9 cellular contexts compared by ENCODE assay signal in the genomic region with DNA sequence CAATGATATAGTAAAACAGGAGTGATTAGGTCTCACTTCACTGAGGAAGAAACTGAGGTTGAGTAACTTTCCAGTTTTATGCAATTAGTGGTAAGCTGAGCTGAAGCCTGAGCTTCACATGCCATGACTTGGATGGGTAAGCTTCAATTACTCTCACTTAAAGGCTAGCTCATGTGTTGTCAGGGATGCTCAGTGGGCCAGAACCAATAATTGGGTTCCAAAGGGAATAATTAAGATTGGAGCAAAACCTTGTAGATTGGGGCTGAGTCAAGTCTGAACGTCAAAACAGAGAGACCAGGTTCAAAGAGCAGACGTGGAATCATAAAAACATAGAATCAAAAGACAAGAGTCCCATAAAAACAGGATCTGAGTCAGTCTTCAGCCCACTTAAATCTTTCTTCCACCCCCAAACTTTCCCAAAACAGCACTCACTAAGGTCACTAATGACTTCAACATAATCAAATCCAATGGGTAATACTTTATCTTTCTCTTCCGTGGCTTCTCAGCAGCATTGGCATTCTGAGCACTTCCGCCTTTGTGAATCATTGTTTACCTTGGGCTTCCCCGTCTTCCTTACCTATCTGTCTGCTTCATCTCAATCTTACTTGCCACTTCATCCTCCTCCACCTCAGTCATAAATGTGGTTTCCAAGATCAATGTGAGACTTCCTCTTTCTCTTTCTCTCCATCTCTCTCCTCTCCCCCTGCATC. TPM values are rescaled to one million over a fixed set of nuclear protein-coding genes. Genes with fewer than 3 reads are reported as not detected.
DNase-seq lines count a peak whose midpoint lies in the region; ATAC-seq and TF ChIP-seq lines count a peak whose summit lies in the region.
"Had no signal": no experiment of that assay in that cellular context is flagged by ENCODE, and none has a peak within 500 bp of the region (broad histone marks: within the 10 kb centered on the region; RNA-seq: fewer than 3 reads in every experiment).

No MANE protein-coding gene starts in this region.

- H3K27me3 Mint-ChIP-seq in activated CD4-positive, alpha-beta T cell treated with anti-CD3 and anti-CD28 coated beads, Interleukin-2, amount 10 ng/mL, durations not matched to agents 7 days and 5 days: peaks cover 5% of the 10 kb centered on the region
- no peaks in the 10 kb centered on the region for H3K27me3 Mint-ChIP-seq in chondrocyte (ENCODE audit: low read depth)

- no peak for TF ChIP-seq CTCF in chondrocyte (IDR thresholded peaks at IDR 0.05)

- WGBS in aorta, 2 donors: 67 to 69% methylated on average over 5 of the region's 5 CpGs

- H3K27ac Mint-ChIP-seq in activated CD4-positive, alpha-beta T cell treated with anti-CD3 and anti-CD28 coated beads, Interleukin-2, amount 10 ng/mL, durations not matched to agents 7 days and 5 days: peak overlapping the region; percentile 68
- no peak overlapping the region for H3K27ac Mint-ChIP-seq in chondrocyte (ENCODE audit: unreplicated experiment)

- H3K27ac ChIP-seq in aorta (ENCODE audit: low read depth in 1 of 2, low read length in 2 of 2): no peak overlapping the region
- H3K27ac ChIP-seq: skin epidermis had no signal

- POLR2A ChIA-PET in activated CD4-positive, alpha-beta T cell treated with anti-CD3 and anti-CD28 coated beads, Interleukin-2, amount 10 ng/mL, durations not matched to agents 7 days and 5 days (lab: Charles Lee): no interaction called here

- H3K9me3 Mint-ChIP-seq in activated CD4-positive, alpha-beta T cell treated with anti-CD3 and anti-CD28 coated beads, Interleukin-2, amount 10 ng/mL, durations not matched to agents 7 days and 5 days: peaks cover 3% of the 10 kb centered on the region
- no peaks in the 10 kb centered on the region for H3K9me3 Mint-ChIP-seq in chondrocyte (ENCODE audit: low read depth)

- H3K4me1 ChIP-seq in skeletal muscle satellite cell (ENCODE audit: control insufficient read depth, insufficient read depth, low read length) (peaks cover 29% of the 10 kb centered on the region), aorta (ENCODE audit: control insufficient read depth in 1 of 2, insufficient read depth in 2 of 2, low read length in 2 of 2) (no peaks in the 10 kb centered on the region)

- peak; percentile 30 for DNase-seq in activated naive CD4-positive, alpha-beta T cell treated with Interleukin-2 at 50 U/mL for 16 hours
- no peak for DNase-seq in activated naive CD4-positive, alpha-beta T cell (lab: John Stamatoyannopoulos, UW)
- DNase-seq in activated CD4-positive, alpha-beta T cell treated with anti-CD3 and anti-CD28 coated beads, Interleukin-2, amount 10 ng/mL, durations not matched to agents 7 days and 5 days: peak; percentile 33
- DNase-seq in GF-D8 (lab: John Stamatoyannopoulos, UW) (no peak), aorta (no peak), chondrocyte (ENCODE audit: low spot score) (no peak)

- peak overlapping the region; percentile 52 for H3K4me2 ChIP-seq in skeletal muscle satellite cell (ENCODE audit: low read length)

- no peaks in the 10 kb centered on the region for H3K36me3 Mint-ChIP-seq in activated CD4-positive, alpha-beta T cell treated with anti-CD3 and anti-CD28 coated beads, Interleukin-2, amount 10 ng/mL, durations not matched to agents 7 days and 5 days (ENCODE audit: low read depth)
- no peaks in the 10 kb centered on the region for H3K36me3 Mint-ChIP-seq in chondrocyte (ENCODE audit: low read depth)

- peaks cover 22% of the 10 kb centered on the region for H3K4me1 Mint-ChIP-seq in activated CD4-positive, alpha-beta T cell treated with anti-CD3 and anti-CD28 coated beads, Interleukin-2, amount 10 ng/mL, durations not matched to agents 7 days and 5 days
- peaks cover 8% of the 10 kb centered on the region for H3K4me1 Mint-ChIP-seq in chondrocyte (ENCODE audit: low read depth)

- no peak overlapping the region for H3K4me3 ChIP-seq in skeletal muscle satellite cell (ENCODE audit: low read length)
- no peak overlapping the region for H3K4me3 ChIP-seq in aorta (ENCODE audit: low read length in 2 of 2)
- H3K4me3 ChIP-seq: skin epidermis had no signal

- ATAC-seq in HG03045 (IDR thresholded peaks at IDR 0.05; ENCODE audit: unreplicated experiment): peak; percentile 67
- no peak for ATAC-seq in aorta (ENCODE audit: low FRiP score)

- no peaks in the 10 kb centered on the region for H3K36me3 ChIP-seq in skeletal muscle satellite cell (ENCODE audit: insufficient read depth, low read length)
- H3K36me3 ChIP-seq in aorta (ENCODE audit: control insufficient read depth in 1 of 2, insufficient read depth in 2 of 2, low read length in 1 of 2): no peaks in the 10 kb centered on the region

- no peaks in the 10 kb centered on the region for H3K9me3 ChIP-seq in skeletal muscle satellite cell (replicated peaks; ENCODE audit: low read length)
- H3K9me3 ChIP-seq in aorta (ENCODE audit: control insufficient read depth, low read length): no peaks in the 10 kb centered on the region

- intact Hi-C loops in aorta (cut with DNase I): no loop called here

- H3K27me3 ChIP-seq in skeletal muscle satellite cell (ENCODE audit: control insufficient read depth, insufficient read depth, low read length) (no peaks in the 10 kb centered on the region), aorta (ENCODE audit: control insufficient read depth in 1 of 2, insufficient read depth in 2 of 2, low read length in 1 of 2) (no peaks in the 10 kb centered on the region)

- H3K4me3 Mint-ChIP-seq in activated CD4-positive, alpha-beta T cell treated with anti-CD3 and anti-CD28 coated beads, Interleukin-2, amount 10 ng/mL, durations not matched to agents 7 days and 5 days: no peak overlapping the region
- H3K4me3 Mint-ChIP-seq in chondrocyte (ENCODE audit: unreplicated experiment): no peak overlapping the region

- CTCF ChIA-PET in activated CD4-positive, alpha-beta T cell treated with anti-CD3 and anti-CD28 coated beads, Interleukin-2, amount 10 ng/mL, durations not matched to agents 7 days and 5 days (lab: Charles Lee): no interaction called here

- H3K9ac ChIP-seq in skeletal muscle satellite cell (ENCODE audit: low read depth, low read length): peak overlapping the region; percentile 6

RNA-seq across cellular contexts. Expression of a gene that starts 23.0 kb away (rescaled TPM):
- not detected for total RNA-seq in activated CD4-positive, alpha-beta T cell treated with anti-CD3 and anti-CD28 coated beads, Interleukin-2, amount 10 ng/mL, durations not matched to agents 7 days and 5 days
- 89.1 and 114 TPM in 2 replicates for total RNA-seq in skeletal muscle satellite cell (2012; rRNA removed)
- total RNA-seq in aorta (10 to 100 TPM; 70.5 to 72.4 TPM), chondrocyte (13.6 to 27.4 TPM (median 25.5 TPM) in 3 replicates)
- 10 to 100 TPM in 1 of 2 donors, 1 to 10 TPM in 1; 3.0 to 11.3 TPM for polyA plus RNA-seq in aorta

Comparison
In these comparisons a context has a peak if more than half of its experiments do, and no peak if none do; other contexts are left out.
1. DNase-seq: peak in activated naive CD4-positive, alpha-beta T cell treated with Interleukin-2 at 50 U/mL for 16 hours (single experiment) and activated CD4-positive, alpha-beta T cell treated with anti-CD3 and anti-CD28 coated beads, Interleukin-2, amount 10 ng/mL, durations not matched to agents 7 days and 5 days (single experiment); none in activated naive CD4-positive, alpha-beta T cell (0 of 4), GF-D8 (single experiment), aorta (0 of 2) and chondrocyte (single experiment).
2. RNA of a gene that starts 23.0 kb away (total RNA-seq): 70.5 to 72.4 TPM in aorta and 13.6 to 27.4 TPM in chondrocyte; not detected in activated CD4-positive, alpha-beta T cell treated with anti-CD3 and anti-CD28 coated beads, Interleukin-2, amount 10 ng/mL, durations not matched to agents 7 days and 5 days; every median in the first group is over 10 times any median in the second.